1 cellular context compared by ENCODE assay signal in genomic region chr17:75950850-75951554, GRCh38.
A peak's percentile ranks its signal among the peaks of the same experiment; 100 is the strongest.
TF ChIP-seq lines count a peak whose summit lies in the region.

No MANE protein-coding gene starts in this region.

TF ChIP-seq in K562, 482 proteins besides CTCF, POLR2A, EP300 and RAD21:
- peak in 1 of 2 experiments; percentile 29; a peak in 1 of 4 replicates for TF ChIP-seq RCOR1 (IDR thresholded peaks at IDR 0.05; ENCODE audit: borderline replicate concordance in 1 of 2, low read depth in 2 of 2, low read length in 2 of 2)
- 0 out of 2 replicates have a peak, but pooled peaks have one; percentile 10 for TF ChIP-seq CBFA2T2 (conservative IDR thresholded peaks at IDR 0.05)
- no peak for TF ChIP-seq NFE2 (IDR thresholded peaks at IDR 0.05; ENCODE audit: low read depth)
- no peak for TF ChIP-seq ZNF165 (CRISPR knock-in tag; IDR thresholded peaks at IDR 0.05; ENCODE audit: borderline replicate concordance)
- 0 out of 2 replicates have a peak, but pooled peaks have one; percentile 33 for TF ChIP-seq ZNF311 (CRISPR knock-in tag; IDR thresholded peaks at IDR 0.05)
- TF ChIP-seq SOX6 (IDR thresholded peaks at IDR 0.05): peak; percentile 65; the same call in 1 of the 2 replicates
- TF ChIP-seq KLF16 (IDR thresholded peaks at IDR 0.05): peak; percentile 42; the same call in 1 of the 2 replicates
- peak; percentile 50 for TF ChIP-seq CBFA2T3 (IDR thresholded peaks at IDR 0.05)
- TF ChIP-seq TEAD4 (IDR thresholded peaks at IDR 0.05; ENCODE audit: low read length): peak; percentile 70; the same call in 1 of the 2 replicates
- no peak for TF ChIP-seq TEAD4 (CRISPR knock-in tag; IDR thresholded peaks at IDR 0.05; ENCODE audit: borderline replicate concordance)
- peak; percentile 72; the same call in 1 of the 2 replicates for TF ChIP-seq NFIC (IDR thresholded peaks at IDR 0.05)
- peak; percentile 42 for TF ChIP-seq NCOR1 (IDR thresholded peaks at IDR 0.05)
- TF ChIP-seq ZNF695 (CRISPR knock-in tag; IDR thresholded peaks at IDR 0.05): no peak
- TF ChIP-seq HES1 (IDR thresholded peaks at IDR 0.05; ENCODE audit: low read depth): peak; percentile 39; the same call in 1 of the 2 replicates
- TF ChIP-seq FOXM1 (IDR thresholded peaks at IDR 0.05; ENCODE audit: low read depth): no peak
- TF ChIP-seq FOXM1 (CRISPR knock-in tag; IDR thresholded peaks at IDR 0.05; ENCODE audit: low read depth): no peak
- TF ChIP-seq BCL6 (CRISPR knock-in tag; IDR thresholded peaks at IDR 0.05): no peak
- TF ChIP-seq MEF2D (tag; conservative IDR thresholded peaks at IDR 0.05; ENCODE audit: low read depth): no peak
- TF ChIP-seq SMAD4 (CRISPR knock-in tag; conservative IDR thresholded peaks at IDR 0.05): no peak
- peak; percentile 31; the same call in 1 of the 2 replicates for TF ChIP-seq TCF3 (CRISPR knock-in tag; IDR thresholded peaks at IDR 0.05)
- no peak for TF ChIP-seq JUND (IDR thresholded peaks at IDR 0.05; ENCODE audit: borderline replicate concordance, low read depth, low read length)
- TF ChIP-seq JUND (tag; IDR thresholded peaks at IDR 0.05; ENCODE audit: borderline replicate concordance, low read depth, low read length): no peak; the same call in 2 of the 3 replicates
- no peak for TF ChIP-seq ADNP (tag; IDR thresholded peaks at IDR 0.05)
- TF ChIP-seq ZHX1 (conservative IDR thresholded peaks at IDR 0.05; ENCODE audit: low read length): no peak
- TF ChIP-seq CGGBP1 (CRISPR knock-in tag; IDR thresholded peaks at IDR 0.05): no peak
- peak; percentile 44; the same call in 1 of the 2 replicates for TF ChIP-seq SMARCE1 (IDR thresholded peaks at IDR 0.05)
- TF ChIP-seq ARID1B (IDR thresholded peaks at IDR 0.05): peak; percentile 64; the same call in 1 of the 2 replicates
- peak; percentile 41; the same call in 1 of the 2 replicates for TF ChIP-seq TAL1 (IDR thresholded peaks at IDR 0.05)
- TF ChIP-seq CREB5 (CRISPR knock-in tag; IDR thresholded peaks at IDR 0.05): no peak
- TF ChIP-seq FOSL1 (tag; conservative IDR thresholded peaks at IDR 0.05): no peak
- peak; percentile 23 for TF ChIP-seq MEIS2 (IDR thresholded peaks at IDR 0.05; ENCODE audit: partially characterized antibody)
- 0 out of 2 replicates have a peak, but pooled peaks have one; percentile 11 for TF ChIP-seq ZBTB26 (CRISPR knock-in tag; IDR thresholded peaks at IDR 0.05)
- TF ChIP-seq DLX4 (CRISPR knock-in tag; IDR thresholded peaks at IDR 0.05): no peak
- TF ChIP-seq CBFB (CRISPR knock-in tag; IDR thresholded peaks at IDR 0.05): no peak
